Comparison of ENCODE assay signal across 7 cellular contexts in the genomic region with DNA sequence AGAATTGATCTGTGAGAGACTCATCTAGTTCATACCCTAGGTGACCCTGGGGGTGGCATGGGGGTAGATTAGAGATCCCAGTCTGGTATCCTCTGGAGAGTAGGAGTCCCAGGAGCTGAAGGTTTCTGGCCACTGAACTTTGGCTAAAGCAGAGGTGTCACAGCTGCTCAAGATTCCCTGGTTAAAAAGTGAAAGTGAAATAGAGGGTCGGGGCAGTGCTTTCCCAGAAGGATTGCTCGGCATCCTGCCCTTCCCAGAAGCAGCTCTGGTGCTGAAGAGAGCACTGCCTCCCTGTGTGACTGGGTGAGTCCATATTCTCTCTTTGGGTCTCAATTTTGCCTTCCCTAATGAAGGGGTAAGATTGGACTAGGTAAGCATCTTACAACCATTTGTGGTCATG. TPM values are rescaled to one million over a fixed set of nuclear protein-coding genes. Genes with fewer than 3 reads are reported as not detected.
DNase-seq lines count a peak whose midpoint lies in the region; ATAC-seq, FAIRE-seq and TF ChIP-seq lines count a peak whose summit lies in the region.

No MANE protein-coding gene starts in this region.

- H3K27ac ChIP-seq in adipose tissue (ENCODE audit: low read depth, low read length) (peak overlapping the region; percentile 68), stomach (peak overlapping the region; percentile 20 to 88 (median 70)), WERI-Rb-1 (no peak overlapping the region)

- TF ChIP-seq EP300 in stomach (IDR thresholded peaks at IDR 0.05), result no peak

- DNase-seq in kidney tubule cell (ENCODE audit: low spot score) (peak; percentile 30), stomach (peak; percentile 47), NCI-H69 (lab: John Stamatoyannopoulos, UW) (no peak), GM12891 (ENCODE audit: insufficient read length, low spot score) (no peak), WERI-Rb-1 (no peak)

- FAIRE-seq in GM12891 (lab: Jason Lieb, UNC), result no peak

- peaks cover 15 to 58% (median 33%) of the 10 kb centered on the region in 4 donors for H3K4me1 ChIP-seq in stomach

- H3K36me3 ChIP-seq in stomach (peaks cover 17 to 59% (median 53%) of the 10 kb centered on the region in 4 donors), WERI-Rb-1 (peaks cover 43% of the 10 kb centered on the region)

- TF ChIP-seq POLR2A in stomach (IDR thresholded peaks at IDR 0.05) (no peak), GM12891 (IDR thresholded peaks at IDR 0.05; ENCODE audit: low read depth, low read length) (no peak)

- H3K9me3 ChIP-seq in stomach, result no peaks in the 10 kb centered on the region
- H3K9me3 ChIP-seq in WERI-Rb-1 (ENCODE audit: severe bottlenecking), result no peaks in the 10 kb centered on the region

- intact Hi-C loops in stomach (cut with DNase I; ENCODE audit: low total_unique reads), result no loop called here

- no peak for TF ChIP-seq CTCF in stomach (IDR thresholded peaks at IDR 0.05)
- TF ChIP-seq CTCF in WERI-Rb-1 (IDR thresholded peaks at IDR 0.05; ENCODE audit: low read depth, low read length), result no peak

- WGBS in adipose tissue, 3 donors, result 18 to 29% (median 22%) methylated on average over 2 of the region's 2 CpGs
- 3 to 16% (median 8%) methylated on average over 2 of the region's 2 CpGs for WGBS in stomach, 5 donors

- H3K27me3 ChIP-seq in stomach (no peaks in the 10 kb centered on the region), WERI-Rb-1 (ENCODE audit: insufficient read depth, low read depth, severe bottlenecking) (no peaks in the 10 kb centered on the region)

- peak; percentile 24 for ATAC-seq in HG02973 (IDR thresholded peaks at IDR 0.05; ENCODE audit: unreplicated experiment)

- H3K4me3 ChIP-seq in stomach (peak overlapping the region; percentile 16 to 44 (median 23)), WERI-Rb-1 (ENCODE audit: low read depth, low read length) (no peak overlapping the region)

TF ChIP-seq in GM12891, 5 proteins besides CTCF, POLR2A, EP300 and RAD21:
- TF ChIP-seq PAX5 (IDR thresholded peaks at IDR 0.05; ENCODE audit: insufficient read depth, low read length, severe bottlenecking), result no peak

RNA-seq across cellular contexts. Expression of a gene that starts 0.7 kb away (rescaled TPM):
- polyA plus RNA-seq in adipose tissue (10 to 100 TPM in 1 of 3 donors, 1 to 10 TPM in 2; 3.0 to 14.1 (median 4.7) TPM), stomach (1 to 10 TPM; 2.0 to 6.2 (median 3.8) TPM)
- 10 to 100 TPM in 3 of 5 donors, 1 to 10 TPM in 2; 2.7 to 14.8 (median 11.7) TPM for total RNA-seq in stomach
- 8.5 TPM for polyA plus RNA-seq in GM12891 (2012; ENCODE audit: low read depth, missing spikeins)

Comparison
In these comparisons a context has a peak if more than half of its experiments do, and no peak if none do; other contexts are left out.
1. DNase-seq: peak in kidney tubule cell (single experiment) and stomach (single experiment); none in NCI-H69 (single experiment), GM12891 (single experiment) and WERI-Rb-1 (single experiment).